8 cellular contexts compared by ENCODE assay signal in the genomic region with DNA sequence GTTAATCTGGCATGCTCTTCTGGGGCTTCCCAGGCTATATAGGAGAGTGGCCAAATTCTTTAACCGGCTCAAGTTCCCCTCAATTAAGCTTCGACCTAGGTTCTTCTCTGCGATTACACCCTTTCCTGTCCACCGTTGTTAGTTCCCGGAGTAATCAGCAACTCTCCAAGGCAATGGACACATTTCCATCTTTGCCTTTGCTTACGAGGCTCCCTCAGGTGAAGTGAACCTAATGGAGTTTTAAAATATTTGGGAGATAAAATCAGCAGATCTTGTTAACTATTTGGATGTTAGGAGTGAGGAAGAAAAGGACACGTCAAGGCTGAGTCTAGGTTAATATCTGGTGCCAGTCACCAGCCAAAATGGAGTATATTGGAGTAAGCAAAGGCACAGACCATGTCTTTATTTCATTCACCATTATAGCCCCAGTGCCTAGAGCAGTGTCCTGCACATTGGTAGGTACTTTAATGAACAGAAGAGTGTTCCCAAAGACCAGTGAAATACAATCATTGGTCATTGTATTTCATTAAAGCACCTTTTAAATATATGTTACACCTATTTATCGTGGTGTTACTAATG. TPM values are rescaled to one million over a fixed set of nuclear protein-coding genes. Genes with fewer than 3 reads are reported as not detected.
DNase-seq lines count a peak whose midpoint lies in the region; ATAC-seq and TF ChIP-seq lines count a peak whose summit lies in the region.

No MANE protein-coding gene starts in this region.

- H3K4me3 Mint-ChIP-seq in activated naive CD8-positive, alpha-beta T cell, result peak overlapping the region; percentile 99

- 2% methylated on average over 7 of the region's 8 CpGs for WGBS in right lobe of liver (ENCODE audit: insufficient coverage, low coverage, low lambda C conversion rate, missing lambda C conversion rate)

- peak overlapping the region; percentile 100 for H3K27ac Mint-ChIP-seq in activated naive CD8-positive, alpha-beta T cell

- DNase-seq in AG09309 (ENCODE audit: low read depth) (no peak), HAP-1 (ENCODE audit: low spot score in 2 of 2) (peak in 1 of 2 experiments; percentile 3), right lobe of liver (no peak), vagina (ENCODE audit: extremely low spot score in 2 of 2) (no peak), NCI-H2227 treated with DMSO at 0.1 percent for 48 hours (lab: John Stamatoyannopoulos, UW) (no peak), NCI-H2029 treated with DMSO at 0.1 percent for 48 hours (lab: John Stamatoyannopoulos, UW) (no peak)

- in situ Hi-C loops in HAP-1 (cut with MboI; ENCODE audit: low sequenced_read_pairs), result no loop called here

- TF ChIP-seq CTCF in AG09309 (IDR thresholded peaks at IDR 0.05; ENCODE audit: control insufficient read depth, insufficient read depth, low read depth, low read length, missing control alignments), result no peak
- no peak for TF ChIP-seq CTCF in right lobe of liver (IDR thresholded peaks at IDR 0.05)
- TF ChIP-seq CTCF in vagina (IDR thresholded peaks at IDR 0.05), result no peak

- H3K9me3 ChIP-seq in HAP-1 (no peaks in the 10 kb centered on the region), right lobe of liver (no peaks in the 10 kb centered on the region), vagina (no peaks in the 10 kb centered on the region)

- ATAC-seq in right lobe of liver (no peak), esophagus mucosa (no peak)

- intact Hi-C loops in right lobe of liver (cut with DNase I), result no loop called here
- intact Hi-C loops in vagina (cut with DNase I), result no loop called here

- peaks cover 52% of the 10 kb centered on the region for H3K4me1 Mint-ChIP-seq in activated naive CD8-positive, alpha-beta T cell (ENCODE audit: low read depth)

- H3K27ac ChIP-seq in right lobe of liver, result peak overlapping the region; percentile 86 to 92 (median 91)
- peak overlapping the region; percentile 93 for H3K27ac ChIP-seq in vagina

- H3K4me3 ChIP-seq in AG09309 (ENCODE audit: control insufficient read depth, low read depth, low read length) (peak overlapping the region; percentile 69), HAP-1 (peak overlapping the region; percentile 61), right lobe of liver (peak overlapping the region; percentile 74 to 91 (median 90)), vagina (peak overlapping the region; percentile 87 to 91)

- peaks cover 2% of the 10 kb centered on the region for H3K36me3 Mint-ChIP-seq in activated naive CD8-positive, alpha-beta T cell

- TF ChIP-seq POLR2A in right lobe of liver (IDR thresholded peaks at IDR 0.05), result no peak
- TF ChIP-seq POLR2A in vagina (IDR thresholded peaks at IDR 0.05), result no peak

- no peaks in the 10 kb centered on the region for H3K27me3 Mint-ChIP-seq in activated naive CD8-positive, alpha-beta T cell

- no peaks in the 10 kb centered on the region for H3K27me3 ChIP-seq in HAP-1 (ENCODE audit: low read depth)
- H3K27me3 ChIP-seq in right lobe of liver, result no peaks in the 10 kb centered on the region
- H3K27me3 ChIP-seq in vagina, result no peaks in the 10 kb centered on the region

- H3K4me1 ChIP-seq in HAP-1 (peaks cover 5% of the 10 kb centered on the region), right lobe of liver (peaks cover 0 to 25% (median 13%) of the 10 kb centered on the region in 4 donors), vagina (peaks cover 39% of the 10 kb centered on the region)

- H3K9me3 Mint-ChIP-seq in activated naive CD8-positive, alpha-beta T cell (ENCODE audit: low read depth), result no peaks in the 10 kb centered on the region

- H3K36me3 ChIP-seq in HAP-1 (replicated peaks), result peaks cover 25% of the 10 kb centered on the region
- peaks cover 0 to 17% (median 7%) of the 10 kb centered on the region in 4 donors for H3K36me3 ChIP-seq in right lobe of liver
- peaks cover 0 to 13% of the 10 kb centered on the region in 2 donors for H3K36me3 ChIP-seq in vagina

RNA-seq across cellular contexts. Expression of a gene that starts 0.5 kb away (rescaled TPM):
- total RNA-seq in right lobe of liver (10 to 100 TPM in 3 of 6 experiments, 1 to 10 TPM in 3; 6.0 to 16.5 (median 10.6) TPM), vagina (20.9 TPM), esophagus mucosa (16.9 TPM)

RNA-seq across cellular contexts. Expression of a gene that starts 0.6 kb away (rescaled TPM):
- total RNA-seq in right lobe of liver, result 10 to 100 TPM in 1 of 6 experiments, 1 to 10 TPM in 5; 7.4 to 12.2 (median 9.0) TPM
- 45.4 TPM for total RNA-seq in vagina
- 12.9 TPM for total RNA-seq in esophagus mucosa

RNA-seq across cellular contexts. Expression of a gene that starts 59.9 kb away (rescaled TPM):
- total RNA-seq in right lobe of liver (10 to 100 TPM in 2 of 6 experiments, 1 to 10 TPM in 4; 3.0 to 14.9 (median 6.4) TPM), vagina (41.0 TPM), esophagus mucosa (7.8 TPM)
